ENCODE assay signal across 8 cellular contexts in genomic region chr17:47531228-47531820, GRCh38. TPM values are rescaled to one million over a fixed set of nuclear protein-coding genes. Genes with fewer than 3 reads are reported as not detected.
A peak's percentile ranks its signal among the peaks of the same experiment; 100 is the strongest.
DNase-seq lines count a peak whose midpoint lies in the region; ATAC-seq and TF ChIP-seq lines count a peak whose summit lies in the region.
"Not testable (repeated sequence)": the region's sequence is repeated elsewhere in the genome, so short reads cannot be mapped to it uniquely, and the experiment has no call there.

No MANE protein-coding gene starts in this region.

- H3K4me1 Mint-ChIP-seq in MCF 10A (ENCODE audit: insufficient read depth, unreplicated experiment) = not testable (repeated sequence)

- ATAC-seq in HCT116 = peak; percentile 59

- H3K27ac ChIP-seq in HCT116 (ENCODE audit: low read depth, low read length) (peak overlapping the region; percentile 78), HUES64 (ENCODE audit: low read depth, low read length) (peak overlapping the region; percentile 77; the same call in 1 of the 2 replicates), parathyroid adenoma (peak overlapping the region; percentile 66), urinary bladder (ENCODE audit: low read depth) (peak overlapping the region; percentile 67)
- H3K27ac ChIP-seq in iPS DF 6.9 (ENCODE audit: low read length) = not testable (repeated sequence)

- not testable (repeated sequence) for H3K9me3 Mint-ChIP-seq in MCF 10A (ENCODE audit: unreplicated experiment)

- H4K20me1 ChIP-seq in HCT116 (ENCODE audit: insufficient read depth) = not testable (repeated sequence)

- not testable (repeated sequence) for H2AFZ ChIP-seq in HCT116 (ENCODE audit: low read depth, low read length, poor library complexity, severe bottlenecking)
- peak overlapping the region; percentile 68 for H2AFZ ChIP-seq in parathyroid adenoma

- TF ChIP-seq RAD21 in HCT116 (IDR thresholded peaks at IDR 0.05; ENCODE audit: low read depth) = not testable (repeated sequence)

- not testable (repeated sequence) for TF ChIP-seq CTCF in GM13976 (IDR thresholded peaks at IDR 0.05; ENCODE audit: borderline replicate concordance, control extremely low read depth, extremely low read depth, insufficient read depth, missing control alignments); HCT116 (IDR thresholded peaks at IDR 0.05 in 2 of 3, conservative IDR thresholded peaks at IDR 0.05 in 1 of 3; ENCODE audit: borderline replicate concordance in 1 of 3, insufficient read depth in 1 of 3, low read depth in 2 of 3, low read length in 2 of 3); WI38 (IDR thresholded peaks at IDR 0.05; ENCODE audit: low read depth, low read length); MCF 10A (IDR thresholded peaks at IDR 0.05; ENCODE audit: unreplicated experiment); parathyroid adenoma (IDR thresholded peaks at IDR 0.05)

- H3K4me3 ChIP-seq in HCT116 (replicated peaks in 1 of 2; ENCODE audit: low read depth in 1 of 2, low read length in 2 of 2) (peak overlapping the region; percentile 69 to 76), HUES64 (ENCODE audit: low read length) (peak overlapping the region; percentile 72), WI38 (ENCODE audit: low read depth, low read length) (peak overlapping the region; percentile 57), iPS DF 6.9 (ENCODE audit: low read length) (peak overlapping the region; percentile 53; the same call in 1 of the 2 replicates), parathyroid adenoma (ENCODE audit: low read depth, low read length) (peak overlapping the region; percentile 66), urinary bladder (ENCODE audit: low read depth, low read length) (peak overlapping the region; percentile 60)

- H3K9me2 ChIP-seq in HCT116 (ENCODE audit: insufficient read depth) = not testable (repeated sequence)

- not testable (repeated sequence) for H3K27me3 Mint-ChIP-seq in MCF 10A (ENCODE audit: insufficient read depth, unreplicated experiment)

- not testable (repeated sequence) for H3K27me3 ChIP-seq in HCT116 (ENCODE audit: insufficient read depth, low read length); HUES64 (ENCODE audit: insufficient read depth, low read length); iPS DF 6.9 (ENCODE audit: control insufficient read depth, insufficient read depth, low read length); parathyroid adenoma (ENCODE audit: control insufficient read depth, insufficient read depth, low read length)

- H3K4me1 ChIP-seq in HCT116 (ENCODE audit: control insufficient read depth in 1 of 2, insufficient read depth in 2 of 2, low read length in 2 of 2) = peaks cover 8 to 16% of the 10 kb centered on the region in 2 experiments
- H3K4me1 ChIP-seq in HUES64 (ENCODE audit: insufficient read depth, low read length); iPS DF 6.9 (ENCODE audit: control insufficient read depth, insufficient read depth, low read length); parathyroid adenoma; urinary bladder (ENCODE audit: insufficient read depth): not testable (repeated sequence)

- H3K4me2 ChIP-seq in HCT116 (ENCODE audit: low read length) = peak overlapping the region; percentile 85
- H3K4me2 ChIP-seq in parathyroid adenoma (ENCODE audit: low read length) = not testable (repeated sequence)

- in situ Hi-C loops in GM13976 (cut with MboI; ENCODE audit: low sequenced_read_pairs, unreplicated experiment) = not testable (repeated sequence)

- H3K36me3 ChIP-seq in HCT116 (ENCODE audit: control insufficient read depth in 1 of 2, insufficient read depth in 2 of 2, low read length in 2 of 2); HUES64 (ENCODE audit: insufficient read depth, low read length); iPS DF 6.9 (ENCODE audit: control insufficient read depth, insufficient read depth, low read length); parathyroid adenoma (ENCODE audit: control insufficient read depth, insufficient read depth, low read length); urinary bladder (ENCODE audit: insufficient read depth): not testable (repeated sequence)

- not testable (repeated sequence) for H3K9me3 ChIP-seq in HCT116 (ENCODE audit: control insufficient read depth in 1 of 2, insufficient read depth in 1 of 2, low read depth in 1 of 2, low read length in 2 of 2); HUES64 (ENCODE audit: insufficient read depth, low read depth, low read length); iPS DF 6.9 (ENCODE audit: control insufficient read depth, insufficient read depth, low read length); parathyroid adenoma (ENCODE audit: control insufficient read depth, low read length)

- H3K27ac Mint-ChIP-seq in MCF 10A (ENCODE audit: low read depth, unreplicated experiment) = peak overlapping the region; percentile 79

- TF ChIP-seq POLR2A in HCT116 (IDR thresholded peaks at IDR 0.05; ENCODE audit: borderline replicate concordance, extremely low read depth, insufficient read depth, insufficient read length) = not testable (repeated sequence)

- DNase-seq in GM13976 (ENCODE audit: low spot score) = peak; percentile 28
- DNase-seq in HCT116 (ENCODE audit: low read depth, low spot score); MCF 10A (ENCODE audit: unreplicated experiment); iPS DF 6.9 (ENCODE audit: low read depth, low spot score): not testable (repeated sequence)

- H3K36me3 Mint-ChIP-seq in MCF 10A (ENCODE audit: insufficient read depth, unreplicated experiment) = peaks cover 16% of the 10 kb centered on the region

- CTCF ChIA-PET in HCT116 (lab: Charles Lee) = not testable (repeated sequence)
- CTCF ChIA-PET in MCF 10A (lab: Yijun Ruan, JAX) = interaction anchor here (0.6 kb wide), 1 partner anchor 30 kb away, joined by 4 read pairs; no protein-coding TSS in a partner anchor

- peak overlapping the region; percentile 87 for H3K4me3 Mint-ChIP-seq in MCF 10A (ENCODE audit: unreplicated experiment)

- WGBS in HUES64 = 0% methylated on average over 13 of the region's 62 CpGs
- no CpG with 5 or more reads among the region's 62 CpGs for WGBS in iPS DF 6.9 (ENCODE audit: insufficient coverage, insufficient read length)
- WGBS in urinary bladder = 2% methylated on average over 30 of the region's 62 CpGs

- POLR2A ChIA-PET in HCT116 (lab: Charles Lee) = not testable (repeated sequence)
- POLR2A ChIA-PET in MCF 10A (lab: Yijun Ruan, JAX) = interaction anchor here (0.6 to 1.1 kb wide), 2 partner anchors 88 to 636 kb away, joined by 3 read pairs; no protein-coding TSS in a partner anchor

- RAD21 ChIA-PET in HCT116 (lab: Charles Lee; ENCODE audit: low non-redundant PET in 1 of 2, low total read pairs in 2 of 2, uncharacterized antibody in 2 of 2, unreplicated experiment in 2 of 2) = not testable (repeated sequence)

- peak overlapping the region; percentile 82 for H3K9ac ChIP-seq in HCT116 (ENCODE audit: low read length)
- H3K9ac ChIP-seq in HUES64 (ENCODE audit: low read depth, low read length) = peak overlapping the region; percentile 67
- H3K9ac ChIP-seq in parathyroid adenoma = peak overlapping the region; percentile 46

- peaks cover 37% of the 10 kb centered on the region for H3K79me2 ChIP-seq in HCT116 (ENCODE audit: insufficient read depth, low read length)
- not testable (repeated sequence) for H3K79me2 ChIP-seq in parathyroid adenoma

- intact Hi-C loops in HCT116 (cut with micrococcal nuclease) = loop anchor here (10.0 kb wide), 1 partner anchor 63 kb away; no protein-coding TSS in a partner anchor
- intact Hi-C loops in MCF 10A (cut with micrococcal nuclease) = not testable (repeated sequence)

- not testable (repeated sequence) for BruUV-seq in HCT116 (replicated peaks; lab: Mats Ljungman, UMichigan); MCF 10A (replicated peaks; lab: Mats Ljungman, UMichigan)

TF ChIP-seq in HCT116, 20 proteins besides CTCF, POLR2A, EP300 and RAD21:
- TF ChIP-seq ZFX (IDR thresholded peaks at IDR 0.05) = peak; percentile 51

RNA-seq across cellular contexts. Expression of gene NPEPPS, which starts 0.4 kb away (rescaled TPM):
- total RNA-seq in HCT116 (2021; ENCODE audit: unreplicated experiment) = 207 TPM
- 177 and 193 TPM in 2 replicates for polyA plus RNA-seq in HCT116 (2012)
- 56.4 TPM for polyA plus RNA-seq in HUES64 (2013, experiment 1 of 2)
- polyA plus RNA-seq in HUES64 (2013, experiment 2 of 2) = 58.0 TPM
- total RNA-seq in MCF 10A (2022) = 78.4 and 88.0 TPM in 2 replicates
- total RNA-seq in urinary bladder = 202 TPM
- polyA plus RNA-seq in urinary bladder = 53.1 TPM
